ENCODE assay signal across 9 cellular contexts in genomic region chr3:14921034-14921616, GRCh38. TPM values are rescaled to one million over a fixed set of nuclear protein-coding genes. Genes with fewer than 3 reads are reported as not detected.
DNase-seq lines count a peak whose midpoint lies in the region; ATAC-seq and TF ChIP-seq lines count a peak whose summit lies in the region.
"Had no signal": no experiment of that assay in that cellular context is flagged by ENCODE, and none has a peak within 500 bp of the region (broad histone marks: within the 10 kb centered on the region; RNA-seq: fewer than 3 reads in every experiment).

No MANE protein-coding gene starts in this region.

- no peaks in the 10 kb centered on the region for H3K36me3 Mint-ChIP-seq in CD8-positive, alpha-beta memory T cell
- H3K36me3 Mint-ChIP-seq in nephron progenitor cell (ENCODE audit: low read depth): no peaks in the 10 kb centered on the region
- H3K36me3 Mint-ChIP-seq: IgD-negative memory B cell had no signal

- no peak overlapping the region for H3K4me3 Mint-ChIP-seq in CD8-positive, alpha-beta memory T cell
- H3K4me3 Mint-ChIP-seq in nephron progenitor cell: no peak overlapping the region
- H3K4me3 Mint-ChIP-seq: IgD-negative memory B cell had no signal

- peak overlapping the region; percentile 26; the same call in 1 of the 2 replicates for H2AFZ ChIP-seq in KMS-11 (ENCODE audit: low read depth)

- no peaks in the 10 kb centered on the region for H3K79me2 ChIP-seq in KMS-11 (ENCODE audit: insufficient read depth, low read depth)

- CTCF ChIA-PET in CD8-positive, alpha-beta memory T cell (lab: Charles Lee): interaction anchor here (0.6 to 3.8 kb wide), 36 partner anchors 9 to 717 kb away, joined by 3 to 15 read pairs (median 4); partner anchors contain the start of genes C3orf20, MRPS25 and NR2C2

- peaks cover 0 to 2% (median 0%) of the 10 kb centered on the region in 3 donors for H3K4me1 Mint-ChIP-seq in CD8-positive, alpha-beta memory T cell
- peaks cover 15% of the 10 kb centered on the region for H3K4me1 Mint-ChIP-seq in nephron progenitor cell

- peak; percentile 68 to 86 (median 70) for DNase-seq in CD8-positive, alpha-beta memory T cell
- DNase-seq in Peyer's patch: peak; percentile 78 to 94 (median 89)
- DNase-seq in activated T-cell treated with anti-CD3 and anti-CD28 coated beads, Interleukin-2, amount 50 U/mL, for 48 hours: peak; percentile 87 to 89
- peak; percentile 83 for DNase-seq in fibroblast of mammary gland (ENCODE audit: low read depth)
- peak; percentile 89 for DNase-seq in nephron progenitor cell
- peak; percentile 49 to 85 (median 74) for DNase-seq in stimulated activated naive CD4-positive, alpha-beta T cell (lab: John Stamatoyannopoulos, UW)

- H3K27me3 Mint-ChIP-seq in CD8-positive, alpha-beta memory T cell: peaks cover 9 to 15% of the 10 kb centered on the region in 2 donors
- peaks cover 40% of the 10 kb centered on the region for H3K27me3 Mint-ChIP-seq in nephron progenitor cell (ENCODE audit: low read depth, poor library complexity)

- H3K9ac ChIP-seq in KMS-11: no peak overlapping the region

- no peaks in the 10 kb centered on the region for H3K9me3 Mint-ChIP-seq in CD8-positive, alpha-beta memory T cell
- no peaks in the 10 kb centered on the region for H3K9me3 Mint-ChIP-seq in nephron progenitor cell
- H3K9me3 Mint-ChIP-seq: IgD-negative memory B cell had no signal

- no peaks in the 10 kb centered on the region for H4K20me1 ChIP-seq in KMS-11 (ENCODE audit: insufficient read depth)

- H3K4me1 ChIP-seq in CD8-positive, alpha-beta memory T cell (ENCODE audit: insufficient read depth, low read length): peaks cover 4% of the 10 kb centered on the region
- no peaks in the 10 kb centered on the region for H3K4me1 ChIP-seq in KMS-11 (ENCODE audit: low read depth, poor library complexity, severe bottlenecking)
- H3K4me1 ChIP-seq in Peyer's patch: no peaks in the 10 kb centered on the region

- no peaks in the 10 kb centered on the region for H3K9me3 ChIP-seq in CD8-positive, alpha-beta memory T cell (ENCODE audit: low read length)
- H3K9me3 ChIP-seq in Peyer's patch: no peaks in the 10 kb centered on the region

- TF ChIP-seq CTCF in KMS-11 (conservative IDR thresholded peaks at IDR 0.05; ENCODE audit: low read depth, low read length) (peak; percentile 83), Peyer's patch (IDR thresholded peaks at IDR 0.05) (peak; percentile 93 to 100 (median 97)), fibroblast of mammary gland (conservative IDR thresholded peaks at IDR 0.05; ENCODE audit: control insufficient read depth, insufficient read depth, low read depth, low read length) (peak; percentile 88), nephron progenitor cell (IDR thresholded peaks at IDR 0.05) (peak; percentile 99)

- H3K27me3 ChIP-seq in CD8-positive, alpha-beta memory T cell (ENCODE audit: insufficient read depth, low read length, poor library complexity, severe bottlenecking): no peaks in the 10 kb centered on the region
- H3K27me3 ChIP-seq in KMS-11 (ENCODE audit: insufficient read depth, low read depth) (no peaks in the 10 kb centered on the region), Peyer's patch (no peaks in the 10 kb centered on the region)

- ATAC-seq in GM21360 (IDR thresholded peaks at IDR 0.05; ENCODE audit: unreplicated experiment): peak; percentile 63

- H3K36me3 ChIP-seq in CD8-positive, alpha-beta memory T cell (ENCODE audit: insufficient read depth, low read length): no peaks in the 10 kb centered on the region
- no peaks in the 10 kb centered on the region for H3K36me3 ChIP-seq in KMS-11 (ENCODE audit: insufficient read depth)
- H3K36me3 ChIP-seq in Peyer's patch: peaks cover 0 to 8% (median 0%) of the 10 kb centered on the region in 3 donors

- H3K4me2 ChIP-seq in KMS-11: no peak overlapping the region

- no peak overlapping the region for H3K27ac ChIP-seq in CD8-positive, alpha-beta memory T cell (ENCODE audit: low read depth, low read length)
- no peak overlapping the region for H3K27ac ChIP-seq in KMS-11
- no peak overlapping the region for H3K27ac ChIP-seq in Peyer's patch

- H3K4me3 ChIP-seq in CD8-positive, alpha-beta memory T cell (ENCODE audit: low read length): no peak overlapping the region
- no peak overlapping the region for H3K4me3 ChIP-seq in KMS-11 (IDR thresholded peaks at IDR 0.05; ENCODE audit: insufficient read depth, low read depth, low read length)
- H3K4me3 ChIP-seq in Peyer's patch: no peak overlapping the region
- no peak overlapping the region for H3K4me3 ChIP-seq in fibroblast of mammary gland (ENCODE audit: control insufficient read depth, low read depth, low read length)

- POLR2A ChIA-PET in CD8-positive, alpha-beta memory T cell (lab: Charles Lee): no interaction called here

- peak in 1 of 2 donors; percentile 37 for TF ChIP-seq POLR2A in Peyer's patch (IDR thresholded peaks at IDR 0.05)

- H3K27ac Mint-ChIP-seq in CD8-positive, alpha-beta memory T cell: peak overlapping the region in 1 of 8 donors; percentile 65
- H3K27ac Mint-ChIP-seq in nephron progenitor cell: no peak overlapping the region

RNA-seq across cellular contexts. Expression of gene NR2C2, which starts 26.3 kb away (rescaled TPM):
- 10 to 100 TPM; 46.7 to 47.1 TPM for total RNA-seq in CD8-positive, alpha-beta memory T cell
- 14.5 TPM for polyA plus RNA-seq in CD8-positive, alpha-beta memory T cell
- 10 to 100 TPM; 55.6 to 84.3 (median 69.1) TPM for total RNA-seq in Peyer's patch
